ENCODE assay signal across 24 cellular contexts in genomic region chr22:23500508-23501208, GRCh38.
DNase-seq lines count a peak whose midpoint lies in the region; ATAC-seq and TF ChIP-seq lines count a peak whose summit lies in the region.
"Had no signal": no experiment of that assay in that cellular context is flagged by ENCODE, and none has a peak within 500 bp of the region (broad histone marks: within the 10 kb centered on the region; RNA-seq: fewer than 3 reads in every experiment).

No MANE protein-coding gene starts in this region.

- no peak overlapping the region for H3K4me3 ChIP-seq in colonic mucosa
- H3K4me3 ChIP-seq: BLaER1 had no signal

- DNase-seq in NCI-H1417 (lab: John Stamatoyannopoulos, UW) (peak in 2 of 3 experiments; percentile 26 to 36), NCI-H1417 treated with DMSO at 0.1 percent for 48 hours (lab: John Stamatoyannopoulos, UW) (no peak), NCI-H345 treated with DMSO at 0.1 percent for 48 hours (lab: John Stamatoyannopoulos, UW; ENCODE audit: unreplicated experiment) (peak; percentile 66), epidermal melanocyte (ENCODE audit: insufficient read length, low spot score) (peak; percentile 7), retina (peak; percentile 56), colonic mucosa (no peak), activated gamma-delta T cell (lab: John Stamatoyannopoulos, UW) (no peak)
- DNase-seq: 8988T; activated CD8-positive, alpha-beta T cell treated with anti-CD3 and anti-CD28 coated beads, Interleukin-2, amount 10 ng/mL, durations not matched to agents 7 days and 5 days; activated naive CD8-positive, alpha-beta T cell treated with anti-CD3 and anti-CD28 coated beads for 36 hours; GDM1; H9; NCI-H1694 treated with DMSO at 0.1 percent for 48 hours; NCI-H510A treated with DMSO at 0.1 percent for 48 hours; SIG-M5; small intestine; stimulated activated CD4-positive, alpha-beta T cell treated with anti-CD3 and anti-CD28 coated beads, Interleukin-2, amount 100 ng/mL, for 48 hours; T-helper 17 cell; trophoblast cell had no signal

- no peak for ATAC-seq in HG02588 (IDR thresholded peaks at IDR 0.05; ENCODE audit: unreplicated experiment)
- ATAC-seq: activated CD8-positive, alpha-beta T cell treated with anti-CD3 and anti-CD28 coated beads, Interleukin-2, amount 10 ng/mL, durations not matched to agents 7 days and 5 days; natural killer cell treated with Interleukin-12 subunit alpha and Interleukin-12 subunit beta and Interleukin-15 and Interleukin-18, amount 100 ng/mL, for 72 hours; T-helper 17 cell had no signal

- no peaks in the 10 kb centered on the region for H3K27me3 ChIP-seq in colonic mucosa
- H3K27me3 ChIP-seq: BLaER1 had no signal

- H3K9ac ChIP-seq in colonic mucosa (ENCODE audit: low read depth in 2 of 2, low read length in 2 of 2) = no peak overlapping the region
- H3K9ac ChIP-seq: BLaER1 had no signal

- no peaks in the 10 kb centered on the region for H3K4me1 ChIP-seq in colonic mucosa

- H3K27ac ChIP-seq in colonic mucosa = no peak overlapping the region
- H3K27ac ChIP-seq: BLaER1, epithelial cell of prostate, VCaP had no signal

- no peak for TF ChIP-seq CTCF in colonic mucosa (IDR thresholded peaks at IDR 0.05)

- intact Hi-C loops in colonic mucosa (cut with DNase I) = no loop called here

- no peaks in the 10 kb centered on the region for H3K36me3 ChIP-seq in colonic mucosa
- H3K36me3 ChIP-seq: BLaER1 had no signal

- H3K9me3 ChIP-seq in colonic mucosa = no peaks in the 10 kb centered on the region
- H3K9me3 ChIP-seq: BLaER1 had no signal

Comparison
In these comparisons a context has a peak if more than half of its experiments do, and no peak if none do; other contexts are left out.
1. DNase-seq: peak in NCI-H1417 (2 of 3), NCI-H345 treated with DMSO at 0.1 percent for 48 hours (single experiment), epidermal melanocyte (single experiment) and retina (single experiment); none in NCI-H1417 treated with DMSO at 0.1 percent for 48 hours (single experiment), colonic mucosa (single experiment) and activated gamma-delta T cell (single experiment).